ENCODE assay signal across 8 cellular contexts in the genomic region with DNA sequence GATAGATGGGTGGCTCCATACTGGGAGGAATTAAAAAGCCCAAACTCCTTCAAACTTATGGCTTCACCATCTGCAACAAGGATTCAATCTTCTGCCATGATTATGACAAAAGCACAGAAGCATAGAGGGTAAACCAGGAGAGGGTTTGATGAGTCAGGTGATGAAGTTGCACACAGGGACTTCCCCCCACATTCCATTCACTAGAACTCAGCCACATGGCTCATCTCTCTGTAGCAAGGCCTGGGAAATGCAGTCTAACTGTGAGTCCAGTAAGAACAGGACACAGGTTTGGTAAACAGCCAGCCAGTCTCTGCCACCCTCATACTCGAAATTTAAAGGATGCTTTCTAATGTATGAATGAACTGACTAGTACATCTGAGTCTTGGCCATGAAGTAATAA.
DNase-seq lines count a peak whose midpoint lies in the region; ATAC-seq lines count a peak whose summit lies in the region.

No MANE protein-coding gene starts in this region.

- DNase-seq in Caki2 (ENCODE audit: low read depth), result peak; percentile 84
- DNase-seq in activated naive CD4-positive, alpha-beta T cell treated with anti-CD3 and anti-CD28 coated beads, Interleukin-2, amount 50 U/mL, for 16 hours, result peak; percentile 33
- peak; percentile 96 for DNase-seq in kidney glomerular epithelial cell (lab: John Stamatoyannopoulos, UW)
- no peak for DNase-seq in NCI-H2107 (lab: John Stamatoyannopoulos, UW)
- DNase-seq in NOMO-1 treated with dmso at 0.1 percent for 144 hours (lab: John Stamatoyannopoulos, UW; ENCODE audit: unreplicated experiment), result no peak
- DNase-seq in NOMO-1 treated with DMSO at 0.1 percent for 48 hours (lab: John Stamatoyannopoulos, UW; ENCODE audit: unreplicated experiment), result no peak

- peak; percentile 58 for ATAC-seq in HG02885 (IDR thresholded peaks at IDR 0.05; ENCODE audit: poor library complexity, unreplicated experiment)
- no peak for ATAC-seq in GM19324 (IDR thresholded peaks at IDR 0.05; ENCODE audit: low FRiP score, unreplicated experiment)

- in situ Hi-C loops in Caki2 (cut with HindIII; ENCODE audit: low pct_unique_long_range_greater_than_20kb, low sequenced_read_pairs), result no loop called here

Comparison
In these comparisons a context has a peak if more than half of its experiments do, and no peak if none do; other contexts are left out.
1. DNase-seq: peak in Caki2 (single experiment), activated naive CD4-positive, alpha-beta T cell treated with anti-CD3 and anti-CD28 coated beads, Interleukin-2, amount 50 U/mL, for 16 hours (single experiment) and kidney glomerular epithelial cell (single experiment); none in NCI-H2107 (single experiment), NOMO-1 treated with dmso at 0.1 percent for 144 hours (single experiment) and NOMO-1 treated with DMSO at 0.1 percent for 48 hours (single experiment).